ENCODE assay signal across 22 cellular contexts in genomic region chr19:9296336-9296735, GRCh38. TPM values are rescaled to one million over a fixed set of nuclear protein-coding genes. Genes with fewer than 3 reads are reported as not detected.
"Had no signal": no experiment of that assay in that cellular context is flagged by ENCODE, and none has a peak within 500 bp of the region (broad histone marks: within the 10 kb centered on the region; RNA-seq: fewer than 3 reads in every experiment).

No MANE protein-coding gene starts in this region.

- H3K27me3 Mint-ChIP-seq: activated naive CD4-positive, alpha-beta T cell treated with anti-CD3 and anti-CD28 coated beads, Interleukin-2, amount 50 U/mL, for 24 hours; activated T-cell treated with anti-CD3 and anti-CD28 coated beads, Interleukin-2, amount 50 U/mL, for 24 hours had no signal

- DNase-seq: activated CD4-positive, alpha-beta T cell treated with anti-CD3 and anti-CD28 coated beads, Interleukin-2, amount 50 U/mL, for 4 hours; activated effector memory CD4-positive, alpha-beta T cell treated with Interleukin-2 at 50 U/mL for 16 hours; activated T-cell treated with anti-CD3 and anti-CD28 coated beads, Interleukin-2, amount 50 U/mL, for 24 hours; amygdala; cerebellar nuclear complex; esophagus squamous epithelium; foreskin fibroblast; glutamatergic neuron; mesenchymal stem cell; sigmoid colon; stimulated activated CD4-positive, alpha-beta T cell treated with anti-CD3 and anti-CD28 coated beads, Interleukin-12 subunit alpha, Interleukin-12 subunit beta, amount 100 ng/mL, for 4 hours; stimulated activated naive CD4-positive, alpha-beta T cell had no signal

- H3K27me3 ChIP-seq: esophagus squamous epithelium, sigmoid colon had no signal

- H3K27ac ChIP-seq: esophagus squamous epithelium, sigmoid colon had no signal

- H3K4me1 Mint-ChIP-seq: neural crest cell had no signal

- H3K4me1 ChIP-seq: esophagus squamous epithelium, sigmoid colon had no signal

- ATAC-seq: activated CD4-positive, CD25-positive, alpha-beta regulatory T cell treated with anti-CD3 and anti-CD28 coated beads, Interleukin-2, amount 50 U/mL, for 24 hours; left lobe of liver had no signal

- H3K4me3 Mint-ChIP-seq: activated T-cell treated with anti-CD3 and anti-CD28 coated beads, Interleukin-2, amount 50 U/mL, for 24 hours; neural crest cell; T-helper 2 cell treated with Interferon-gamma antibody and Interleukin-4, amounts not matched to agents 5 μg/mL and 100 μg/mL, for 36 hours had no signal

- H3K27ac Mint-ChIP-seq: activated naive CD4-positive, alpha-beta T cell treated with anti-CD3 and anti-CD28 coated beads, Interleukin-2, amount 50 U/mL, for 24 hours; activated T-cell treated with anti-CD3 and anti-CD28 coated beads, Interleukin-2, amount 50 U/mL, for 24 hours; T-helper 2 cell treated with Interferon-gamma antibody and Interleukin-4, amounts not matched to agents 5 μg/mL and 100 μg/mL, for 36 hours had no signal

- H3K4me3 ChIP-seq: sigmoid colon had no signal

RNA-seq across cellular contexts. Expression of gene OR7E24, which starts 45.6 kb away (rescaled TPM):
- total RNA-seq: dermis microvascular lymphatic vessel endothelial cell, esophagus squamous epithelium, left lobe of liver, neural crest cell, osteocyte, pulmonary artery endothelial cell, sigmoid colon, temporal lobe, urinary bladder had no signal
- polyA plus RNA-seq: sigmoid colon, urinary bladder had no signal
